13 cellular contexts compared by ENCODE assay signal in genomic region chr5:150137168-150137957, GRCh38. TPM values are rescaled to one million over a fixed set of nuclear protein-coding genes. Genes with fewer than 3 reads are reported as not detected.
A peak's percentile ranks its signal among the peaks of the same experiment; 100 is the strongest.
DNase-seq lines count a peak whose midpoint lies in the region; ATAC-seq and TF ChIP-seq lines count a peak whose summit lies in the region.
"Had no signal": no experiment of that assay in that cellular context is flagged by ENCODE, and none has a peak within 500 bp of the region (broad histone marks: within the 10 kb centered on the region; RNA-seq: fewer than 3 reads in every experiment).

No MANE protein-coding gene starts in this region.

- H3K36me3 Mint-ChIP-seq in neural progenitor cell = no peaks in the 10 kb centered on the region

- no peak overlapping the region for H3K4me3 ChIP-seq in PC-3 (ENCODE audit: low read length)
- H3K4me3 ChIP-seq in neural progenitor cell = no peak overlapping the region
- no peak overlapping the region for H3K4me3 ChIP-seq in BE2C (ENCODE audit: low read depth, low read length)
- no peak overlapping the region for H3K4me3 ChIP-seq in OCI-LY7 (ENCODE audit: low read depth, low read length, poor library complexity, severe bottlenecking)

- no peak overlapping the region for H3K4me3 Mint-ChIP-seq in neural progenitor cell

- H3K9me3 ChIP-seq in PC-3 (ENCODE audit: low read length) = no peaks in the 10 kb centered on the region
- H3K9me3 ChIP-seq in neural progenitor cell (ENCODE audit: low read depth) = no peaks in the 10 kb centered on the region
- no peaks in the 10 kb centered on the region for H3K9me3 ChIP-seq in BE2C
- no peaks in the 10 kb centered on the region for H3K9me3 ChIP-seq in OCI-LY7 (ENCODE audit: low read length)

- H4K20me1 ChIP-seq in PC-3 (ENCODE audit: low read length) (no peaks in the 10 kb centered on the region), neural progenitor cell (ENCODE audit: low read depth) (no peaks in the 10 kb centered on the region), OCI-LY7 (ENCODE audit: insufficient read depth, low read length) (no peaks in the 10 kb centered on the region)

- H3K4me1 Mint-ChIP-seq in neural progenitor cell = peaks cover 67% of the 10 kb centered on the region

- intact Hi-C loops in PC-3 (cut with micrococcal nuclease) (loop anchor here (10.0 kb wide), 1 partner anchor 297 kb away; no protein-coding TSS in a partner anchor), OCI-LY7 (cut with micrococcal nuclease; ENCODE audit: unreplicated experiment) (no loop called here)

- H3K27ac ChIP-seq in PC-3 (ENCODE audit: low read length) = no peak overlapping the region
- no peak overlapping the region for H3K27ac ChIP-seq in neural progenitor cell
- H3K27ac ChIP-seq in OCI-LY7 (ENCODE audit: low read depth, low read length, poor library complexity, severe bottlenecking) = no peak overlapping the region

- H3K9ac ChIP-seq in PC-3 (ENCODE audit: low read length) (no peak overlapping the region), neural progenitor cell (no peak overlapping the region)

- H3K27me3 ChIP-seq in PC-3 (ENCODE audit: low read length) = no peaks in the 10 kb centered on the region
- H3K27me3 ChIP-seq in neural progenitor cell = no peaks in the 10 kb centered on the region
- no peaks in the 10 kb centered on the region for H3K27me3 ChIP-seq in BE2C

- ATAC-seq in PC-3 (peak; percentile 22; the same call in 1 of the 2 replicates), HG02798 (IDR thresholded peaks at IDR 0.05; ENCODE audit: poor library complexity, unreplicated experiment) (no peak), HG02623 (IDR thresholded peaks at IDR 0.05; ENCODE audit: unreplicated experiment) (no peak)
- ATAC-seq: HCT116 had no signal

- H3K27me3 Mint-ChIP-seq in neural progenitor cell (ENCODE audit: insufficient read depth, low read depth) = peaks cover 12% of the 10 kb centered on the region

- H3K79me2 ChIP-seq in PC-3 (ENCODE audit: low read length) (no peaks in the 10 kb centered on the region), neural progenitor cell (ENCODE audit: low read depth) (no peaks in the 10 kb centered on the region), OCI-LY7 (ENCODE audit: insufficient read depth, low read depth, low read length) (no peaks in the 10 kb centered on the region)

- peak overlapping the region; percentile 50 for H3K27ac Mint-ChIP-seq in neural progenitor cell

- H3K36me3 ChIP-seq in PC-3 (ENCODE audit: low read depth, low read length) (no peaks in the 10 kb centered on the region), neural progenitor cell (no peaks in the 10 kb centered on the region), BE2C (peaks cover 10% of the 10 kb centered on the region), OCI-LY7 (ENCODE audit: insufficient read depth, low read length) (no peaks in the 10 kb centered on the region)

- DNase-seq in A172 (ENCODE audit: low spot score) = peak; percentile 71
- DNase-seq in PC-3 = no peak
- peak; percentile 70 for DNase-seq in glomerular visceral epithelial cell (ENCODE audit: extremely low spot score)
- no peak for DNase-seq in neural progenitor cell (ENCODE audit: low spot score)
- DNase-seq in BE2C = no peak
- no peak for DNase-seq in OCI-LY7 (ENCODE audit: low spot score)
- DNase-seq: activated naive CD4-positive, alpha-beta T cell treated with anti-CD3 and anti-CD28 coated beads, Interleukin-2, amount 50 U/mL, for 16 hours; NCI-H526; stimulated activated naive CD4-positive, alpha-beta T cell treated with Interleukin-2 at 50 U/mL for 16 hours had no signal

- H3K4me1 ChIP-seq in PC-3 (ENCODE audit: insufficient read depth, low read length) (no peaks in the 10 kb centered on the region), neural progenitor cell (peaks cover 55% of the 10 kb centered on the region), BE2C (peaks cover 37% of the 10 kb centered on the region), OCI-LY7 (ENCODE audit: insufficient read depth, low read length, poor library complexity, severe bottlenecking) (no peaks in the 10 kb centered on the region)

- H2AFZ ChIP-seq in PC-3 (ENCODE audit: low read length) = no peak overlapping the region
- H2AFZ ChIP-seq in neural progenitor cell (replicated peaks) = no peak overlapping the region
- no peak overlapping the region for H2AFZ ChIP-seq in OCI-LY7 (ENCODE audit: low read length)

- POLR2A ChIA-PET in PC-3 (lab: Charles Lee; ENCODE audit: unreplicated experiment) = no interaction called here
- POLR2A ChIA-PET in OCI-LY7 (lab: Charles Lee) = no interaction called here

- TF ChIP-seq CTCF in PC-3 (conservative IDR thresholded peaks at IDR 0.05; ENCODE audit: low read depth, low read length) = no peak
- TF ChIP-seq CTCF in neural progenitor cell (IDR thresholded peaks at IDR 0.05) = no peak
- TF ChIP-seq CTCF in BE2C (IDR thresholded peaks at IDR 0.05; ENCODE audit: low read depth, low read length) = no peak
- TF ChIP-seq CTCF in OCI-LY7 (conservative IDR thresholded peaks at IDR 0.05; ENCODE audit: low read length) = no peak

- H3K9me2 ChIP-seq in PC-3 (replicated peaks; ENCODE audit: low read length) (no peaks in the 10 kb centered on the region), OCI-LY7 (ENCODE audit: insufficient read depth, low read length) (no peaks in the 10 kb centered on the region)

- no peaks in the 10 kb centered on the region for H3F3A ChIP-seq in PC-3 (ENCODE audit: low read length, unreplicated experiment)
- peaks cover 7% of the 10 kb centered on the region for H3F3A ChIP-seq in neural progenitor cell (ENCODE audit: low read depth)

- BruUV-seq in PC-3 (replicated peaks; lab: Mats Ljungman, UMichigan) = no TSS peak
- BruUV-seq in OCI-LY7 (replicated peaks; lab: Mats Ljungman, UMichigan) = no TSS peak

- H3K4me2 ChIP-seq in PC-3 (ENCODE audit: low read length) = no peak overlapping the region
- no peak overlapping the region for H3K4me2 ChIP-seq in neural progenitor cell
- no peak overlapping the region for H3K4me2 ChIP-seq in OCI-LY7 (ENCODE audit: low read length)

- CTCF ChIA-PET in PC-3 (lab: Charles Lee) (no interaction called here), OCI-LY7 (lab: Charles Lee; ENCODE audit: unreplicated experiment) (interaction anchor here (0.5 kb wide), 1 partner anchor 31 kb away, joined by 3 read pairs; no protein-coding TSS in a partner anchor)

- H3K9me3 Mint-ChIP-seq in neural progenitor cell = no peaks in the 10 kb centered on the region

RNA-seq across cellular contexts. Expression of gene PDGFRB, which starts 18.3 kb away (rescaled TPM):
- 33.5 and 55.9 TPM in 2 replicates for total RNA-seq in A172 (2014; rRNA removed; shearing (Covaris generic))
- total RNA-seq in PC-3 (2014; rRNA removed) (0.12 and 0.66 TPM in 2 replicates), neural progenitor cell (ENCODE audit: low replicate concordance) (8.9 and 16.6 TPM in 2 replicates), OCI-LY7 (2022) (0.23 TPM in 1 of 2 replicates, not detected in the other)
- 187 TPM for polyA plus RNA-seq in BE2C (2012; ENCODE audit: insufficient read depth, insufficient read length, low read depth)
- total RNA-seq in OCI-LY7 (2014; rRNA removed; shearing (Covaris generic)) = 0.80 and 3.0 TPM in 2 replicates

RNA-seq across cellular contexts. Expression of gene CDX1, which starts 29.2 kb away (rescaled TPM):
- total RNA-seq in A172 (2014; rRNA removed; shearing (Covaris generic)) = not detected in 2 replicates
- total RNA-seq in PC-3 (2014; rRNA removed) (not detected in 2 replicates), neural progenitor cell (ENCODE audit: low replicate concordance) (not detected in 2 replicates), OCI-LY7 (2022) (not detected in 2 replicates)
- 3.6 TPM for polyA plus RNA-seq in BE2C (2012; ENCODE audit: insufficient read depth, insufficient read length, low read depth)
- total RNA-seq in OCI-LY7 (2014; rRNA removed; shearing (Covaris generic)) = not detected in 2 replicates
- total RNA-seq: renal cortical epithelial cell had no signal

RNA-seq across cellular contexts. Expression of gene CSF1R, which starts 51.0 kb away (rescaled TPM):
- total RNA-seq in A172 (2014; rRNA removed; shearing (Covaris generic)) = 0.84 and 0.96 TPM in 2 replicates
- total RNA-seq in PC-3 (2014; rRNA removed) (not detected in 2 replicates), neural progenitor cell (ENCODE audit: low replicate concordance) (not detected in 2 replicates), OCI-LY7 (2022) (not detected in 2 replicates)
- polyA plus RNA-seq in BE2C (2012; ENCODE audit: insufficient read depth, insufficient read length, low read depth) = 0.69 TPM
- not detected in 2 replicates for total RNA-seq in OCI-LY7 (2014; rRNA removed; shearing (Covaris generic))
- total RNA-seq: renal cortical epithelial cell had no signal

RNA-seq across cellular contexts. Expression of gene SLC6A7, which starts 52.5 kb away (rescaled TPM):
- total RNA-seq in A172 (2014; rRNA removed; shearing (Covaris generic)) = not detected in 2 replicates
- total RNA-seq in PC-3 (2014; rRNA removed) (0.29 and 0.35 TPM in 2 replicates), neural progenitor cell (ENCODE audit: low replicate concordance) (not detected in 2 replicates), OCI-LY7 (2022) (not detected in 2 replicates)
- not detected for polyA plus RNA-seq in BE2C (2012; ENCODE audit: insufficient read depth, insufficient read length, low read depth)
- not detected in 2 replicates for total RNA-seq in OCI-LY7 (2014; rRNA removed; shearing (Covaris generic))
- total RNA-seq: renal cortical epithelial cell had no signal

Comparison
In these comparisons a context has a peak if more than half of its experiments do, and no peak if none do; other contexts are left out.
1. DNase-seq: peak in A172 (single experiment) and glomerular visceral epithelial cell (single experiment); none in PC-3 (single experiment), neural progenitor cell (single experiment), BE2C (single experiment) and OCI-LY7 (single experiment).